In genomic region chr6:134593442-134593841, GRCh38 we compare ENCODE assay signal across 22 cellular contexts.
DNase-seq lines count a peak whose midpoint lies in the region; ATAC-seq and TF ChIP-seq lines count a peak whose summit lies in the region.
"Had no signal": no experiment of that assay in that cellular context is flagged by ENCODE, and none has a peak within 500 bp of the region (broad histone marks: within the 10 kb centered on the region; RNA-seq: fewer than 3 reads in every experiment).

No MANE protein-coding gene starts in this region.

- H3K27me3 ChIP-seq in foreskin keratinocyte = no peaks in the 10 kb centered on the region
- H3K27me3 ChIP-seq: body of pancreas, heart right ventricle had no signal

- DNase-seq in DMS153 (lab: John Stamatoyannopoulos, UW) = peak; percentile 7
- DNase-seq in DMS153 treated with DMSO at 0.1 percent for 48 hours (lab: John Stamatoyannopoulos, UW; ENCODE audit: unreplicated experiment) = no peak
- DNase-seq in SHP77 treated with DMSO at 0.1 percent for 48 hours (lab: John Stamatoyannopoulos, UW) = peak; percentile 86
- DNase-seq in foreskin keratinocyte = peak; percentile 83 to 89
- DNase-seq in substantia nigra (lab: John Stamatoyannopoulos, UW) = no peak
- no peak for DNase-seq in G401 (ENCODE audit: low spot score)
- DNase-seq in left cardiac atrium = no peak
- no peak for DNase-seq in left ventricle myocardium superior
- DNase-seq: activated CD4-positive, alpha-beta T cell treated with anti-CD3 and anti-CD28 coated beads, Interleukin-2, amount 10 ng/mL, durations not matched to agents 7 days and 5 days; activated CD8-positive, alpha-beta memory T cell treated with anti-CD3 and anti-CD28 coated beads, Interleukin-2, amount 50 U/mL, for 4 hours; activated naive CD8-positive, alpha-beta T cell treated with anti-CD3 and anti-CD28 coated beads, Interleukin-2, amount 10 ng/mL, durations not matched to agents 7 days and 5 days; DND-41; heart right ventricle; HFFc6; NCI-H2029 treated with DMSO at 0.1 percent for 48 hours; nephron progenitor cell; SK-N-SH; stimulated activated CD4-positive, alpha-beta T cell treated with anti-CD3 and anti-CD28 coated beads, Interleukin-1b, Interleukin-23, amount 100 ng/mL, for 48 hours had no signal

- TF ChIP-seq CTCF in foreskin keratinocyte (conservative IDR thresholded peaks at IDR 0.05) = no peak

- intact Hi-C loops in left cardiac atrium (cut with DNase I) = no loop called here
- intact Hi-C loops in left ventricle myocardium superior (cut with micrococcal nuclease) = no loop called here

- H3K27ac ChIP-seq in foreskin keratinocyte (peak overlapping the region; percentile 96), substantia nigra (ENCODE audit: low read depth, low read length, poor library complexity, severe bottlenecking) (peak overlapping the region; percentile 63)
- H3K27ac ChIP-seq: 22Rv1, heart right ventricle, VCaP had no signal

- peak; percentile 11 for ATAC-seq in foreskin keratinocyte
- ATAC-seq in left cardiac atrium = no peak
- no peak for ATAC-seq in left ventricle myocardium superior
- ATAC-seq: body of pancreas; heart right ventricle; stimulated activated effector memory CD8-positive, alpha-beta T cell treated with anti-CD3 and anti-CD28 coated beads, Interleukin-12 subunit alpha, Interleukin-12 subunit beta, amount 100 ng/mL, for 72 hours had no signal

- in situ Hi-C loops in G401 (cut with HindIII; ENCODE audit: low sequenced_read_pairs) = no loop called here

- H3K4me1 ChIP-seq in foreskin keratinocyte = peaks cover 26% of the 10 kb centered on the region
- H3K4me1 ChIP-seq: body of pancreas, heart right ventricle had no signal

Comparison
In these comparisons a context has a peak if more than half of its experiments do, and no peak if none do; other contexts are left out.
1. DNase-seq: peak in DMS153 (single experiment), SHP77 treated with DMSO at 0.1 percent for 48 hours (single experiment) and foreskin keratinocyte (2 of 2); none in DMS153 treated with DMSO at 0.1 percent for 48 hours (single experiment), substantia nigra (0 of 49), G401 (single experiment), left cardiac atrium (single experiment) and left ventricle myocardium superior (single experiment).